In genomic region chr22:29121124-29121523, GRCh38 we compare ENCODE assay signal across 1 cellular context.
A peak's percentile ranks its signal among the peaks of the same experiment; 100 is the strongest.
TF ChIP-seq lines count a peak whose summit lies in the region.

No MANE protein-coding gene starts in this region.

TF ChIP-seq in K562, 482 proteins besides CTCF, POLR2A, EP300 and RAD21 (continued from another document):
- TF ChIP-seq CEBPG (CRISPR knock-in tag; IDR thresholded peaks at IDR 0.05) (no peak), CEBPG (tag; conservative IDR thresholded peaks at IDR 0.05 in 1 of 2, IDR thresholded peaks at IDR 0.05 in 1 of 2) (peak in 1 of 2 experiments; percentile 67; a peak in 2 of 4 replicates), U2AF1 (optimal IDR thresholded peaks at IDR 0.05; ENCODE audit: low read depth, low read length) (no peak)
